Comparison of ENCODE assay signal across 9 cellular contexts in the genomic region with DNA sequence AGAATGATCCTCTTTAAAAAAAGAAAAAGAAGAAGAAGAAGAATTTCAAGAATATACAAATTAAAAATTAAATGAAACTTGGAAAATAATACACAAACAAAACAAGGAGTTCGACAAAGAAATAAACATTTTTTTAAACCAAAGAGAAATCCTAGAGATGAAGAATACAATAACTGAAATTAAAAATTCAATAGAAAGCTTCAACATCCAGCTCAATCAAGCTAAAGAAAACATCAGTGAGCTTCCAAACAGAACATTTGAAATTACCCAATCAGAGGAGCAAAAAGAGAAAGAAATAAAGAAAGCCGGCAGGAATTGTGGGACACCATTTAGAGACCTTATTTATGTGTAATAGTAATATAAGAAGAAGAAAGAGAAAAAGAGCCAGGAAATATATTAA. TPM values are rescaled to one million over a fixed set of nuclear protein-coding genes. Genes with fewer than 3 reads are reported as not detected.
"Had no signal": no experiment of that assay in that cellular context is flagged by ENCODE, and none has a peak within 500 bp of the region (broad histone marks: within the 10 kb centered on the region; RNA-seq: fewer than 3 reads in every experiment).

No MANE protein-coding gene starts in this region.

- H3K4me1 Mint-ChIP-seq: H9 had no signal

- FAIRE-seq: K562 had no signal

- H3K4me3 Mint-ChIP-seq: H9, HFFc6 had no signal

- H3K9ac ChIP-seq: GM23248 had no signal

- ATAC-seq: K562 had no signal

- H3K4me3 ChIP-seq: GM23248, K562 had no signal

- H3K27ac Mint-ChIP-seq: H9, HFFc6 had no signal

- DNase-seq: GM23248, GOT3, H9, HCEC 1CT, HFFc6, IMR-90, KG1 had no signal

- H3K27ac ChIP-seq: GM23248, HL-60 had no signal

RNA-seq across cellular contexts. Expression of a gene that starts 37.2 kb away (rescaled TPM):
- total RNA-seq: H9, K562 had no signal
- polyA plus RNA-seq: K562 had no signal
